In the genomic region with DNA sequence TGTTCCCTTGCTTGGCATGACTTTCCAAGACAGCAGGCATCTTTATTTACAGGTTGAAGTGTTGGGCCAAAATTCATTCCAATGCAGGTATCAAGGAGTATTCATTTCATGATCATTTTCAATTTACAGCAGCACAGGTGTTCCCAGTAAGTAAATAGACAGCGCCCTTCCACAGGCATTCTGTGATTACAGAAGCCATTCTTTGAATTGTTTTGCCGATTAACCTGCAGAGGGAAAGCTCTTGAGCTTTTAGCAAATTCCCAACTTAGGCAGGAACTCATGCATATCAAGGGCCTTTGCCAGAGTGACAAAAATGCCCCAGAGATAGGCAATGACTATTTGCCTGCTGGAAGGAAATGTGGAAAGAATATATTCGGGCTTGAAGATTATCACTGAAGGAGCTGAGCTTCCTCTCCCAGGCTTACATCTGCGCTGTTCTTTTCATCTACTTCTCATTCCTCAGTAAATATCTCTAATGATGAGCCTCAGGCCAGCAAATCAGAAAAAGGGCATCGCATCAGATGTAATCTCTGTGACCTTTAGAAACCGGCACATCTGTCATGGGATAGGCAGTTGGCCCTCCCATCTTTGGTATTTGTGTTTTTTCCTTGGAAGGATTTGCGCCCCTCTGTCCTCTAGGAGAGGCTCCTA, we compare ENCODE assay signal across 9 cellular contexts. TPM values are rescaled to one million over a fixed set of nuclear protein-coding genes. Genes with fewer than 3 reads are reported as not detected.
DNase-seq lines count a peak whose midpoint lies in the region; ATAC-seq and TF ChIP-seq lines count a peak whose summit lies in the region.
"Had no signal": no experiment of that assay in that cellular context is flagged by ENCODE, and none has a peak within 500 bp of the region (broad histone marks: within the 10 kb centered on the region; RNA-seq: fewer than 3 reads in every experiment).

No MANE protein-coding gene starts in this region.

- WGBS in prostate gland = 47% methylated on average over 7 of the region's 7 CpGs

- no peak for DNase-seq in HCT116 (ENCODE audit: low read depth, low spot score)
- peak; percentile 21 for DNase-seq in NCI-H774 (lab: John Stamatoyannopoulos, UW)
- DNase-seq in effector memory CD8-positive, alpha-beta T cell = no peak
- DNase-seq in prostate gland (ENCODE audit: low spot score) = peak; percentile 54
- DNase-seq in stimulated activated CD4-positive, alpha-beta T cell treated with anti-CD3 and anti-CD28 coated beads, Interleukin-2, amount 100 ng/mL, for 24 hours = no peak
- DNase-seq in GM13976 (ENCODE audit: low spot score) = no peak
- no peak for DNase-seq in stimulated activated naive CD4-positive, alpha-beta T cell (lab: John Stamatoyannopoulos, UW)
- DNase-seq in CD1c-positive myeloid dendritic cell (ENCODE audit: extremely low spot score) = no peak

- H2AFZ ChIP-seq in HCT116 (ENCODE audit: low read depth, low read length, poor library complexity, severe bottlenecking) = no peak overlapping the region

- no peaks in the 10 kb centered on the region for H3K9me3 ChIP-seq in HCT116 (ENCODE audit: control insufficient read depth in 1 of 2, insufficient read depth in 1 of 2, low read depth in 1 of 2, low read length in 2 of 2)
- no peaks in the 10 kb centered on the region for H3K9me3 ChIP-seq in prostate gland

- H3K4me1 ChIP-seq in HCT116 (ENCODE audit: control insufficient read depth in 1 of 2, insufficient read depth in 2 of 2, low read length in 2 of 2) (peaks cover 32 to 38% of the 10 kb centered on the region in 2 experiments), prostate gland (replicated peaks) (no peaks in the 10 kb centered on the region)

- in situ Hi-C loops in GM13976 (cut with MboI; ENCODE audit: low sequenced_read_pairs, unreplicated experiment) = loop anchor here (25.0 kb wide), 1 partner anchor 410 kb away; no protein-coding TSS in a partner anchor

- RAD21 ChIA-PET in HCT116 (lab: Charles Lee; ENCODE audit: low non-redundant PET in 1 of 2, low total read pairs in 2 of 2, uncharacterized antibody in 2 of 2, unreplicated experiment in 2 of 2) = interaction anchor here (1.5 kb wide), 2 partner anchors 163 to 419 kb away, joined by 4 to 6 read pairs; no protein-coding TSS in a partner anchor

- POLR2A ChIA-PET in HCT116 (lab: Charles Lee) = interaction anchor here (1.3 kb wide), 1 partner anchor 148 kb away, joined by 3 read pairs; no protein-coding TSS in a partner anchor

- H3K27me3 ChIP-seq in HCT116 (ENCODE audit: insufficient read depth, low read length) (no peaks in the 10 kb centered on the region), prostate gland (replicated peaks; ENCODE audit: insufficient read depth) (no peaks in the 10 kb centered on the region)

- no peak for ATAC-seq in HCT116
- ATAC-seq in effector memory CD8-positive, alpha-beta T cell (replicated peaks) = no peak

- no peaks in the 10 kb centered on the region for H3K36me3 ChIP-seq in HCT116 (ENCODE audit: control insufficient read depth in 1 of 2, insufficient read depth in 2 of 2, low read length in 2 of 2)
- no peaks in the 10 kb centered on the region for H3K36me3 ChIP-seq in prostate gland

- H3K27me3 Mint-ChIP-seq in effector memory CD8-positive, alpha-beta T cell = peaks cover 0 to 15% of the 10 kb centered on the region in 2 donors

- CTCF ChIA-PET in HCT116 (lab: Charles Lee) = interaction anchor here (1.0 to 2.6 kb wide), 10 partner anchors 12 to 833 kb away, joined by 3 to 21 read pairs (median 6); no protein-coding TSS in a partner anchor

- BruUV-seq in HCT116 (replicated peaks; lab: Mats Ljungman, UMichigan) = no TSS peak

- peak overlapping the region; percentile 19 for H3K9ac ChIP-seq in HCT116 (ENCODE audit: low read length)

- H3K79me2 ChIP-seq in HCT116 (ENCODE audit: insufficient read depth, low read length) = no peaks in the 10 kb centered on the region

- intact Hi-C loops in HCT116 (cut with micrococcal nuclease) = loop anchor here (1.0 to 5.0 kb wide), 4 partner anchors 148 to 835 kb away; no protein-coding TSS in a partner anchor
- intact Hi-C loops in prostate gland (cut with DNase I) = no loop called here

- H3K27ac Mint-ChIP-seq in effector memory CD8-positive, alpha-beta T cell = peak overlapping the region; percentile 87 to 95
- H3K27ac Mint-ChIP-seq: dendritic cell treated with granulocyte-macrophage colony-stimulating factor and Interleukin-4, amounts not matched to agents 40 ng/mL and 50 ng/mL, for 4 days had no signal

- H4K20me1 ChIP-seq in HCT116 (ENCODE audit: insufficient read depth) = no peaks in the 10 kb centered on the region

- no peaks in the 10 kb centered on the region for H3K9me2 ChIP-seq in HCT116 (ENCODE audit: insufficient read depth)

- H3K27ac ChIP-seq in HCT116 (ENCODE audit: low read depth, low read length) = peak overlapping the region; percentile 38; the same call in 1 of the 2 replicates
- peak overlapping the region in 1 of 2 donors; percentile 25 for H3K27ac ChIP-seq in prostate gland

- peaks cover 15% of the 10 kb centered on the region for H3K36me3 Mint-ChIP-seq in effector memory CD8-positive, alpha-beta T cell (ENCODE audit: insufficient read depth)

- peaks cover 12 to 61% of the 10 kb centered on the region in 2 donors for H3K4me1 Mint-ChIP-seq in effector memory CD8-positive, alpha-beta T cell (ENCODE audit: low read depth in 2 of 2)

- no peak for TF ChIP-seq CTCF in HCT116 (IDR thresholded peaks at IDR 0.05 in 2 of 3, conservative IDR thresholded peaks at IDR 0.05 in 1 of 3; ENCODE audit: borderline replicate concordance in 1 of 3, insufficient read depth in 1 of 3, low read depth in 2 of 3, low read length in 2 of 3)
- no peak for TF ChIP-seq CTCF in prostate gland (IDR thresholded peaks at IDR 0.05)
- TF ChIP-seq CTCF in GM13976 (IDR thresholded peaks at IDR 0.05; ENCODE audit: borderline replicate concordance, control extremely low read depth, extremely low read depth, insufficient read depth, missing control alignments) = no peak

- peak overlapping the region; percentile 71 for H3K4me2 ChIP-seq in HCT116 (ENCODE audit: low read length)

- TF ChIP-seq RAD21 in HCT116 (IDR thresholded peaks at IDR 0.05; ENCODE audit: low read depth) = no peak

- TF ChIP-seq POLR2A in HCT116 (IDR thresholded peaks at IDR 0.05; ENCODE audit: borderline replicate concordance, extremely low read depth, insufficient read depth, insufficient read length) = no peak
- no peak for TF ChIP-seq POLR2A in prostate gland (IDR thresholded peaks at IDR 0.05)

- peak overlapping the region in 1 of 2 experiments; percentile 32; a peak in 2 of 4 replicates for H3K4me3 ChIP-seq in HCT116 (replicated peaks in 1 of 2; ENCODE audit: low read depth in 1 of 2, low read length in 2 of 2)
- no peak overlapping the region for H3K4me3 ChIP-seq in prostate gland

- H3K4me3 Mint-ChIP-seq in effector memory CD8-positive, alpha-beta T cell = peak overlapping the region; percentile 61 to 79
- H3K4me3 Mint-ChIP-seq: dendritic cell treated with granulocyte-macrophage colony-stimulating factor and Interleukin-4, amounts not matched to agents 40 ng/mL and 50 ng/mL, for 4 days had no signal

- H3K9me3 Mint-ChIP-seq in effector memory CD8-positive, alpha-beta T cell = no peaks in the 10 kb centered on the region
- H3K9me3 Mint-ChIP-seq: dendritic cell treated with granulocyte-macrophage colony-stimulating factor and Interleukin-4, amounts not matched to agents 40 ng/mL and 50 ng/mL, for 4 days had no signal

TF ChIP-seq in HCT116, 20 proteins besides CTCF, POLR2A, EP300 and RAD21:
- TF ChIP-seq, protein P1, sequence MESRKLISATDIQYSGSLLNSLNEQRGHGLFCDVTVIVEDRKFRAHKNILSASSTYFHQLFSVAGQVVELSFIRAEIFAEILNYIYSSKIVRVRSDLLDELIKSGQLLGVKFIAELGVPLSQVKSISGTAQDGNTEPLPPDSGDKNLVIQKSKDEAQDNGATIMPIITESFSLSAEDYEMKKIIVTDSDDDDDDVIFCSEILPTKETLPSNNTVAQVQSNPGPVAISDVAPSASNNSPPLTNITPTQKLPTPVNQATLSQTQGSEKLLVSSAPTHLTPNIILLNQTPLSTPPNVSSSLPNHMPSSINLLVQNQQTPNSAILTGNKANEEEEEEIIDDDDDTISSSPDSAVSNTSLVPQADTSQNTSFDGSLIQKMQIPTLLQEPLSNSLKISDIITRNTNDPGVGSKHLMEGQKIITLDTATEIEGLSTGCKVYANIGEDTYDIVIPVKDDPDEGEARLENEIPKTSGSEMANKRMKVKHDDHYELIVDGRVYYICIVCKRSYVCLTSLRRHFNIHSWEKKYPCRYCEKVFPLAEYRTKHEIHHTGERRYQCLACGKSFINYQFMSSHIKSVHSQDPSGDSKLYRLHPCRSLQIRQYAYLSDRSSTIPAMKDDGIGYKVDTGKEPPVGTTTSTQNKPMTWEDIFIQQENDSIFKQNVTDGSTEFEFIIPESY (IDR thresholded peaks at IDR 0.05; ENCODE audit: extremely low read depth, insufficient replicate concordance, low read length) = no peak
- no peak for TF ChIP-seq SP1 (IDR thresholded peaks at IDR 0.05; ENCODE audit: low read depth)
- TF ChIP-seq SIN3A (IDR thresholded peaks at IDR 0.05; ENCODE audit: low read depth) = 0 out of 2 replicates have a peak, but pooled peaks have one; percentile 6

RNA-seq across cellular contexts. Expression of a gene that starts 6.7 kb away (rescaled TPM):
- total RNA-seq in HCT116 (2021; ENCODE audit: unreplicated experiment) (1.7 TPM), prostate gland (1 to 10 TPM in 1 of 2 donors, under 1 TPM in 1; 0.46 to 4.8 TPM)
- 0.20 and 0.47 TPM in 2 replicates for polyA plus RNA-seq in HCT116 (2012)

Comparison
In these comparisons a context has a peak if more than half of its experiments do, and no peak if none do; other contexts are left out.
1. DNase-seq: peak in NCI-H774 (single experiment) and prostate gland (single experiment); none in HCT116 (single experiment), effector memory CD8-positive, alpha-beta T cell (0 of 3), stimulated activated CD4-positive, alpha-beta T cell treated with anti-CD3 and anti-CD28 coated beads, Interleukin-2, amount 100 ng/mL, for 24 hours (0 of 2), GM13976 (single experiment), stimulated activated naive CD4-positive, alpha-beta T cell (0 of 6) and CD1c-positive myeloid dendritic cell (single experiment).